21 cellular contexts compared by ENCODE assay signal in the genomic region with DNA sequence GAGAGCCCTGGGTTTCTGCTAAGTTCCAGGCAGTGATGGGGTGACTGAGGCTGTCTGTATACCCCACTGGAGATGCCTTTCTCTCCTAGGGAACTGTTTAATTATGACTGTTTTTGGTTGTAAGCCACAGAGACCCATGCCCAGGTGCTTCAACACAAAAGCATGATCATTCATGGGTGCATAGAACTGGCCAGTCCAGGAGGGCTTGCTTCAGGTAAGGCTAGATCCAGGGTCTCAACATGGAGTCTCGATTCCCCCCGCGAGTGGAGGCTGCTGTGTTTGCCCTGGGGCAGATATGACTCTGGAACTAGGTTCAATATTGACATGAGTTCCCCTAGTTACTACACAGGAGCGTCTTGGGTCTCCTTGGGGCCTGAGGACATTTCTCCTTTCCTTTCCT. TPM values are rescaled to one million over a fixed set of nuclear protein-coding genes. Genes with fewer than 3 reads are reported as not detected.
DNase-seq lines count a peak whose midpoint lies in the region; ATAC-seq, FAIRE-seq and TF ChIP-seq lines count a peak whose summit lies in the region.
"Had no signal": no experiment of that assay in that cellular context is flagged by ENCODE, and none has a peak within 500 bp of the region (broad histone marks: within the 10 kb centered on the region; RNA-seq: fewer than 3 reads in every experiment).

No MANE protein-coding gene starts in this region.

- no peak overlapping the region for H2AFZ ChIP-seq in mesenchymal stem cell (ENCODE audit: low read depth, low read length)

- no peak overlapping the region for H3K23ac ChIP-seq in mesenchymal stem cell (ENCODE audit: low read length in 2 of 2)

- no peak overlapping the region for H3K18ac ChIP-seq in mesenchymal stem cell (ENCODE audit: low read depth in 1 of 2, low read length in 2 of 2)

- no peak overlapping the region for H3K4me3 Mint-ChIP-seq in activated T-helper 2 cell treated with anti-CD3 and anti-CD28 coated beads, Interferon-gamma antibody, Interleukin-2, Interleukin-4, amounts not matched to agents 10 μg/mL and 5 μg/mL and 100 μg/mL, durations not matched to agents 14 hours and 24 hours and 36 hours (ENCODE audit: low read depth)
- H3K4me3 Mint-ChIP-seq: CD4-positive, CD25-positive, alpha-beta regulatory T cell; CD8-positive, alpha-beta memory T cell; HFFc6; IgD-negative memory B cell had no signal

- H3K27me3 Mint-ChIP-seq in activated T-helper 2 cell treated with anti-CD3 and anti-CD28 coated beads, Interferon-gamma antibody, Interleukin-2, Interleukin-4, amounts not matched to agents 10 μg/mL and 5 μg/mL and 100 μg/mL, durations not matched to agents 14 hours and 24 hours and 36 hours (ENCODE audit: low read depth), result no peaks in the 10 kb centered on the region
- H3K27me3 Mint-ChIP-seq: IgD-negative memory B cell had no signal

- H3K9me3 Mint-ChIP-seq in activated T-helper 2 cell treated with anti-CD3 and anti-CD28 coated beads, Interferon-gamma antibody, Interleukin-2, Interleukin-4, amounts not matched to agents 10 μg/mL and 5 μg/mL and 100 μg/mL, durations not matched to agents 14 hours and 24 hours and 36 hours, result no peaks in the 10 kb centered on the region
- H3K9me3 Mint-ChIP-seq: CD4-positive, CD25-positive, alpha-beta regulatory T cell; CD8-positive, alpha-beta memory T cell; HFFc6; IgD-negative memory B cell had no signal

- no peak overlapping the region for H3K27ac Mint-ChIP-seq in activated T-helper 2 cell treated with anti-CD3 and anti-CD28 coated beads, Interferon-gamma antibody, Interleukin-2, Interleukin-4, amounts not matched to agents 10 μg/mL and 5 μg/mL and 100 μg/mL, durations not matched to agents 14 hours and 24 hours and 36 hours
- H3K27ac Mint-ChIP-seq: CD4-positive, CD25-positive, alpha-beta regulatory T cell; CD8-positive, alpha-beta memory T cell; HFFc6; IgD-negative memory B cell had no signal

- 75% methylated on average over 4 of the region's 4 CpGs for WGBS in mesenchymal stem cell

- no peak overlapping the region for H3K4ac ChIP-seq in mesenchymal stem cell (ENCODE audit: low read depth in 1 of 2, low read length in 2 of 2)

- no peak overlapping the region for H4K8ac ChIP-seq in mesenchymal stem cell (ENCODE audit: low read length)

- H4K91ac ChIP-seq in mesenchymal stem cell (ENCODE audit: low read length), result no peak overlapping the region

- no peaks in the 10 kb centered on the region for H3K9me3 ChIP-seq in mesenchymal stem cell (ENCODE audit: control insufficient read depth, low read length)
- H3K9me3 ChIP-seq: BE2C had no signal

- TF ChIP-seq CTCF in bronchial epithelial cell (IDR thresholded peaks at IDR 0.05; ENCODE audit: insufficient read depth, low read length, severe bottlenecking), result no peak
- no peak for TF ChIP-seq CTCF in dorsolateral prefrontal cortex (IDR thresholded peaks at IDR 0.05 in 54 of 56, conservative IDR thresholded peaks at IDR 0.05 in 2 of 56; ENCODE audit: low read depth in 1 of 56, partially characterized antibody in 56 of 56)

- peak; percentile 28 for FAIRE-seq in bronchial epithelial cell (lab: Jason Lieb, UNC)
- FAIRE-seq: A204.1, G401.6, GM12892, GM18507, HTR-8/SVneo had no signal

- H3K14ac ChIP-seq in mesenchymal stem cell (ENCODE audit: low read length in 2 of 2), result no peak overlapping the region

- H2BK12ac ChIP-seq in mesenchymal stem cell (ENCODE audit: low read length in 2 of 2), result no peak overlapping the region

- H3K4me3 ChIP-seq in bronchial epithelial cell (ENCODE audit: low read depth, low read length) (no peak overlapping the region), dorsolateral prefrontal cortex (no peak overlapping the region), mesenchymal stem cell (ENCODE audit: insufficient read depth in 1 of 2, low read depth in 1 of 2, low read length in 2 of 2) (no peak overlapping the region)

- no peaks in the 10 kb centered on the region for H3K4me1 ChIP-seq in mesenchymal stem cell (ENCODE audit: control insufficient read depth, insufficient read depth, low read depth, low read length)
- H3K4me1 ChIP-seq: BE2C had no signal

- no peak overlapping the region for H2BK15ac ChIP-seq in mesenchymal stem cell (ENCODE audit: low read depth, poor library complexity, severe bottlenecking)

- no peak overlapping the region for H3K9ac ChIP-seq in mesenchymal stem cell (ENCODE audit: low read length)

- no peaks in the 10 kb centered on the region for H3K79me1 ChIP-seq in mesenchymal stem cell (replicated peaks; ENCODE audit: low read length, poor library complexity, severe bottlenecking)

- H3K36me3 ChIP-seq in bronchial epithelial cell (ENCODE audit: control insufficient read depth, insufficient read depth, low read length) (no peaks in the 10 kb centered on the region), mesenchymal stem cell (ENCODE audit: control insufficient read depth in 1 of 2, insufficient read depth in 2 of 2, low read depth in 1 of 2, low read length in 2 of 2) (no peaks in the 10 kb centered on the region)
- H3K36me3 ChIP-seq: BE2C had no signal

- H3K36me3 Mint-ChIP-seq in activated T-helper 2 cell treated with anti-CD3 and anti-CD28 coated beads, Interferon-gamma antibody, Interleukin-2, Interleukin-4, amounts not matched to agents 10 μg/mL and 5 μg/mL and 100 μg/mL, durations not matched to agents 14 hours and 24 hours and 36 hours (ENCODE audit: low read depth), result no peaks in the 10 kb centered on the region
- H3K36me3 Mint-ChIP-seq: CD4-positive, CD25-positive, alpha-beta regulatory T cell; CD8-positive, alpha-beta memory T cell; IgD-negative memory B cell had no signal

- H2AK5ac ChIP-seq in mesenchymal stem cell (ENCODE audit: low read length, severe bottlenecking), result no peak overlapping the region

- no peak overlapping the region for H2BK5ac ChIP-seq in mesenchymal stem cell (ENCODE audit: low read depth, low read length, poor library complexity, severe bottlenecking)

- H2BK120ac ChIP-seq in mesenchymal stem cell (ENCODE audit: low read depth, low read length), result no peak overlapping the region

- H3K27me3 ChIP-seq in bronchial epithelial cell (ENCODE audit: control insufficient read depth, insufficient read depth, low read length) (peaks cover 3% of the 10 kb centered on the region), dorsolateral prefrontal cortex (no peaks in the 10 kb centered on the region), mesenchymal stem cell (ENCODE audit: control insufficient read depth in 1 of 2, insufficient read depth in 1 of 2, low read length in 2 of 2) (peaks cover 18 to 56% of the 10 kb centered on the region in 2 experiments)

- no peaks in the 10 kb centered on the region for H3K4me1 Mint-ChIP-seq in activated T-helper 2 cell treated with anti-CD3 and anti-CD28 coated beads, Interferon-gamma antibody, Interleukin-2, Interleukin-4, amounts not matched to agents 10 μg/mL and 5 μg/mL and 100 μg/mL, durations not matched to agents 14 hours and 24 hours and 36 hours (ENCODE audit: low read depth)
- H3K4me1 Mint-ChIP-seq: CD4-positive, CD25-positive, alpha-beta regulatory T cell; CD8-positive, alpha-beta memory T cell; IgD-negative memory B cell had no signal

- DNase-seq in bronchial epithelial cell (ENCODE audit: low read depth), result no peak
- no peak for DNase-seq in dorsolateral prefrontal cortex
- no peak for DNase-seq in substantia nigra (lab: John Stamatoyannopoulos, UW)
- DNase-seq in mesenchymal stem cell, result no peak
- DNase-seq in activated T-helper 2 cell treated with anti-CD3 and anti-CD28 coated beads, Interferon-gamma antibody, Interleukin-2, Interleukin-4, amounts not matched to agents 10 μg/mL and 5 μg/mL and 100 μg/mL, durations not matched to agents 14 hours and 24 hours and 36 hours (ENCODE audit: low spot score), result no peak
- DNase-seq: ACHN; C1 segment of cervical spinal cord; CD4-positive, CD25-positive, alpha-beta regulatory T cell; CD8-positive, alpha-beta memory T cell; COR-L47; DMS 273 treated with DMSO at 0.1 percent for 48 hours; GOT3; HFFc6 had no signal

- ATAC-seq in GM21723 (IDR thresholded peaks at IDR 0.05; ENCODE audit: unreplicated experiment), result no peak

- peak overlapping the region in 54 of 59 donors; percentile 13 to 99 (median 90) for H3K27ac ChIP-seq in dorsolateral prefrontal cortex
- peak overlapping the region; percentile 90 for H3K27ac ChIP-seq in substantia nigra (ENCODE audit: low read depth, low read length, poor library complexity, severe bottlenecking)
- H3K27ac ChIP-seq in mesenchymal stem cell (ENCODE audit: low read length, poor library complexity, severe bottlenecking), result no peak overlapping the region

- intact Hi-C loops in dorsolateral prefrontal cortex (cut with DNase I), result no loop called here
- intact Hi-C loops in activated T-helper 2 cell treated with anti-CD3 and anti-CD28 coated beads, Interferon-gamma antibody, Interleukin-2, Interleukin-4, amounts not matched to agents 10 μg/mL and 5 μg/mL and 100 μg/mL, durations not matched to agents 14 hours and 24 hours and 36 hours (cut with micrococcal nuclease), result no loop called here

- no peak overlapping the region for H3K4me2 ChIP-seq in mesenchymal stem cell (ENCODE audit: low read length, poor library complexity, severe bottlenecking)

RNA-seq across cellular contexts. Expression of a gene that starts 17.8 kb away (rescaled TPM):
- total RNA-seq in bronchial epithelial cell (9.2 and 9.7 TPM in 2 replicates), dorsolateral prefrontal cortex (10 to 100 TPM; 29.1 to 81.0 (median 49.0) TPM)
- 12.3 TPM for polyA plus RNA-seq in mesenchymal stem cell (2013, experiment 1 of 2)
- 13.2 TPM for polyA plus RNA-seq in mesenchymal stem cell (2013, experiment 2 of 2)
- 9.8 and 11.1 TPM in 2 replicates for total RNA-seq in activated T-helper 2 cell treated with anti-CD3 and anti-CD28 coated beads, Interferon-gamma antibody, Interleukin-2, Interleukin-4, amounts not matched to agents 10 μg/mL and 5 μg/mL and 100 μg/mL, durations not matched to agents 14 hours and 24 hours and 36 hours

RNA-seq across cellular contexts. Expression of a gene that starts 49.9 kb away (rescaled TPM):
- total RNA-seq in bronchial epithelial cell (not detected in 2 replicates), dorsolateral prefrontal cortex (10 to 100 TPM in 116 of 120 experiments, 1 to 10 TPM in 4; 7.8 to 64.9 (median 22.1) TPM)
- polyA plus RNA-seq in mesenchymal stem cell (2013, experiment 1 of 2), result 0.17 TPM
- polyA plus RNA-seq in mesenchymal stem cell (2013, experiment 2 of 2), result 0.22 TPM
- total RNA-seq in activated T-helper 2 cell treated with anti-CD3 and anti-CD28 coated beads, Interferon-gamma antibody, Interleukin-2, Interleukin-4, amounts not matched to agents 10 μg/mL and 5 μg/mL and 100 μg/mL, durations not matched to agents 14 hours and 24 hours and 36 hours, result not detected in 2 replicates
- total RNA-seq: CD4-positive, CD25-positive, alpha-beta regulatory T cell; CD8-positive, alpha-beta memory T cell; HFFc6 had no signal
- polyA plus RNA-seq: CD4-positive, CD25-positive, alpha-beta regulatory T cell; CD8-positive, alpha-beta memory T cell; IgD-negative memory B cell had no signal

RNA-seq across cellular contexts. Expression of a gene that starts 55.8 kb away (rescaled TPM):
- total RNA-seq in bronchial epithelial cell, result 16.4 and 20.5 TPM in 2 replicates
- total RNA-seq in dorsolateral prefrontal cortex, result 10 to 100 TPM; 14.4 to 28.9 (median 21.0) TPM
- polyA plus RNA-seq in mesenchymal stem cell (2013, experiment 1 of 2), result 30.9 TPM
- polyA plus RNA-seq in mesenchymal stem cell (2013, experiment 2 of 2), result 32.6 TPM
- total RNA-seq in activated T-helper 2 cell treated with anti-CD3 and anti-CD28 coated beads, Interferon-gamma antibody, Interleukin-2, Interleukin-4, amounts not matched to agents 10 μg/mL and 5 μg/mL and 100 μg/mL, durations not matched to agents 14 hours and 24 hours and 36 hours, result 29.4 and 35.0 TPM in 2 replicates

RNA-seq across cellular contexts. Expression of a gene that starts 57.8 kb away (rescaled TPM):
- under 0.01 and 0.13 TPM in 2 replicates for total RNA-seq in bronchial epithelial cell
- total RNA-seq in dorsolateral prefrontal cortex, result 100 to 1,000 TPM in 6 of 120 experiments, 10 to 100 TPM in 114; 34.5 to 145 (median 61.7) TPM
- 0.01 TPM for polyA plus RNA-seq in mesenchymal stem cell (2013, experiment 1 of 2)
- polyA plus RNA-seq in mesenchymal stem cell (2013, experiment 2 of 2), result not detected
- not detected in 2 replicates for total RNA-seq in activated T-helper 2 cell treated with anti-CD3 and anti-CD28 coated beads, Interferon-gamma antibody, Interleukin-2, Interleukin-4, amounts not matched to agents 10 μg/mL and 5 μg/mL and 100 μg/mL, durations not matched to agents 14 hours and 24 hours and 36 hours
- total RNA-seq: CD8-positive, alpha-beta memory T cell; HFFc6 had no signal
- polyA plus RNA-seq: CD4-positive, CD25-positive, alpha-beta regulatory T cell; CD8-positive, alpha-beta memory T cell had no signal
